ENCODE assay signal across 14 cellular contexts in genomic region chr1:22572778-22573177, GRCh38. TPM values are rescaled to one million over a fixed set of nuclear protein-coding genes. Genes with fewer than 3 reads are reported as not detected.
A peak's percentile ranks its signal among the peaks of the same experiment; 100 is the strongest.
DNase-seq lines count a peak whose midpoint lies in the region; ATAC-seq and TF ChIP-seq lines count a peak whose summit lies in the region.
"Had no signal": no experiment of that assay in that cellular context is flagged by ENCODE, and none has a peak within 500 bp of the region (broad histone marks: within the 10 kb centered on the region; RNA-seq: fewer than 3 reads in every experiment).

No MANE protein-coding gene starts in this region.

- no peak overlapping the region for H3K4me3 ChIP-seq in right atrium auricular region
- H3K4me3 ChIP-seq: A549, GM23248 had no signal

- ATAC-seq in SK-N-SH treated with all-trans-retinoic acid at 6 μM for 48 hours (peak; percentile 60), GM18861 (IDR thresholded peaks at IDR 0.05; ENCODE audit: unreplicated experiment) (no peak)
- ATAC-seq: A549, HepG2 had no signal

- no peaks in the 10 kb centered on the region for H3K36me3 ChIP-seq in right atrium auricular region

- TF ChIP-seq CTCF in right atrium auricular region (IDR thresholded peaks at IDR 0.05) = no peak

- no peaks in the 10 kb centered on the region for H3K4me1 ChIP-seq in right atrium auricular region
- H3K4me1 ChIP-seq: A549 had no signal

- H3K27me3 ChIP-seq in right atrium auricular region = no peaks in the 10 kb centered on the region

- no peak overlapping the region for H3K27ac ChIP-seq in right atrium auricular region
- H3K27ac ChIP-seq: A549, GM23248 had no signal

- no peaks in the 10 kb centered on the region for H3K9me3 ChIP-seq in right atrium auricular region
- H3K9me3 ChIP-seq: A549 had no signal

- POLR2A ChIA-PET in HEK293T (lab: Yijun Ruan, JAX) = no interaction called here

- DNase-seq in D341Med (ENCODE audit: low spot score) (peak; percentile 62), NCI-H2171 treated with DMSO at 0.1 percent for 48 hours (lab: John Stamatoyannopoulos, UW) (peak; percentile 55), right atrium auricular region (ENCODE audit: low spot score) (no peak), HEK293T (ENCODE audit: extremely low spot score) (no peak), NOMO-1 treated with DMSO at 0.1 percent for 48 hours (lab: John Stamatoyannopoulos, UW; ENCODE audit: unreplicated experiment) (no peak)
- DNase-seq: CD4-positive, CD25-positive, alpha-beta regulatory T cell; DMS 273 treated with DMSO at 0.1 percent for 48 hours; GM23248; H7 had no signal

- CTCF ChIA-PET in HEK293T (lab: Yijun Ruan, JAX) = interaction anchor here (0.7 kb wide), 1 partner anchor 67 kb away, joined by 6 read pairs; no protein-coding TSS in a partner anchor

TF ChIP-seq in SK-N-SH treated with all-trans-retinoic acid at 6 μM for 48 hours, 23 proteins besides CTCF, POLR2A, EP300 and RAD21:
- no peak for TF ChIP-seq OSR1 (CRISPR knock-in tag; IDR thresholded peaks at IDR 0.05)
- no peak for TF ChIP-seq RARB (CRISPR knock-in tag; IDR thresholded peaks at IDR 0.05)
- no peak for TF ChIP-seq CSDC2 (CRISPR knock-in tag; IDR thresholded peaks at IDR 0.05)
- no peak for TF ChIP-seq ESRRG (CRISPR knock-in tag; IDR thresholded peaks at IDR 0.05)
- no peak for TF ChIP-seq ISL1 (CRISPR knock-in tag; IDR thresholded peaks at IDR 0.05)
- TF ChIP-seq ZNF70 (CRISPR knock-in tag; IDR thresholded peaks at IDR 0.05) = no peak
- TF ChIP-seq TCF4 (CRISPR knock-in tag; IDR thresholded peaks at IDR 0.05; ENCODE audit: borderline replicate concordance) = peak; percentile 78; the same call in 1 of the 2 replicates
- TF ChIP-seq ZFP3 (CRISPR knock-in tag; IDR thresholded peaks at IDR 0.05) = no peak

TF ChIP-seq in HEK293T, 16 proteins besides CTCF, POLR2A, EP300 and RAD21:
- TF ChIP-seq HDGF (IDR thresholded peaks at IDR 0.05; ENCODE audit: borderline replicate concordance) (no peak), LEF1 (IDR thresholded peaks at IDR 0.05; ENCODE audit: borderline replicate concordance) (no peak), ELF4 (IDR thresholded peaks at IDR 0.05) (no peak), FOXA1 (IDR thresholded peaks at IDR 0.05) (no peak), PKNOX1 (IDR thresholded peaks at IDR 0.05) (no peak)
TF ChIP-seq in HEK293T: peak in this region for 0.

RNA-seq across cellular contexts. Expression of gene EPHA8, which starts 9.5 kb away (rescaled TPM):
- total RNA-seq in right atrium auricular region = not detected
- total RNA-seq: CD4-positive, CD25-positive, alpha-beta regulatory T cell; Daoy; GM23248; HepG2 had no signal

Comparison
In these comparisons a context has a peak if more than half of its experiments do, and no peak if none do; other contexts are left out.
1. DNase-seq: peak in D341Med (single experiment) and NCI-H2171 treated with DMSO at 0.1 percent for 48 hours (single experiment); none in right atrium auricular region (single experiment), HEK293T (single experiment) and NOMO-1 treated with DMSO at 0.1 percent for 48 hours (single experiment).